In genomic region chr3:46449755-46450552, GRCh38 we compare ENCODE assay signal across 11 cellular contexts. TPM values are rescaled to one million over a fixed set of nuclear protein-coding genes. Genes with fewer than 3 reads are reported as not detected.
DNase-seq lines count a peak whose midpoint lies in the region; ATAC-seq and TF ChIP-seq lines count a peak whose summit lies in the region.
"Had no signal": no experiment of that assay in that cellular context is flagged by ENCODE, and none has a peak within 500 bp of the region (broad histone marks: within the 10 kb centered on the region; RNA-seq: fewer than 3 reads in every experiment).

No MANE protein-coding gene starts in this region.

- H3K9me3 Mint-ChIP-seq in Caco-2 (ENCODE audit: unreplicated experiment), result no peaks in the 10 kb centered on the region

- H3K36me3 Mint-ChIP-seq in Caco-2 (ENCODE audit: insufficient read depth, unreplicated experiment), result no peaks in the 10 kb centered on the region

- intact Hi-C loops in Caco-2 (cut with micrococcal nuclease; ENCODE audit: unreplicated experiment), result no loop called here

- H3K4me1 ChIP-seq in Caco-2, result no peaks in the 10 kb centered on the region

- in situ Hi-C loops in T47D (cut with HindIII; ENCODE audit: low pct_unique_long_range_greater_than_20kb, low sequenced_read_pairs), result no loop called here

- H3K4me3 ChIP-seq in Caco-2 (ENCODE audit: low read depth, low read length), result no peak overlapping the region

- H3K9me3 ChIP-seq in Caco-2, result peaks cover 3% of the 10 kb centered on the region; the same call in 1 of the 2 replicates

- ATAC-seq in esophagus mucosa (no peak), GM19397 (IDR thresholded peaks at IDR 0.05; ENCODE audit: unreplicated experiment) (no peak)

- H3K27ac Mint-ChIP-seq in Caco-2 (ENCODE audit: unreplicated experiment), result no peak overlapping the region

- POLR2A ChIA-PET in Caco-2 (lab: Charles Lee), result no interaction called here

- no peaks in the 10 kb centered on the region for H3K36me3 ChIP-seq in Caco-2 (ENCODE audit: control insufficient read depth, insufficient read depth, low read length)

- BruUV-seq in Caco-2 (replicated peaks; lab: Mats Ljungman, UMichigan), result no TSS peak

- CTCF ChIA-PET in Caco-2 (lab: Charles Lee), result interaction anchor here (1.2 to 1.9 kb wide), 3 partner anchors 12 to 108 kb away, joined by 3 to 7 read pairs (median 3); no protein-coding TSS in a partner anchor

- peak; percentile 35 to 38 for TF ChIP-seq CTCF in Caco-2 (IDR thresholded peaks at IDR 0.05; ENCODE audit: insufficient read depth in 1 of 2, low read depth in 1 of 2, low read length in 1 of 2, severe bottlenecking in 1 of 2, unreplicated experiment in 1 of 2)

- H3K27me3 ChIP-seq in Caco-2 (replicated peaks; ENCODE audit: control insufficient read depth, insufficient read depth, low read length), result no peaks in the 10 kb centered on the region

- no peaks in the 10 kb centered on the region for H3K27me3 Mint-ChIP-seq in Caco-2 (ENCODE audit: insufficient read depth, unreplicated experiment)

- H3K4me1 Mint-ChIP-seq in Caco-2 (ENCODE audit: low read depth, unreplicated experiment), result no peaks in the 10 kb centered on the region

- H3K4me3 Mint-ChIP-seq in Caco-2 (ENCODE audit: unreplicated experiment), result no peak overlapping the region

- peak in 1 of 2 experiments; percentile 19 for DNase-seq in Caco-2
- DNase-seq in HuH-7 (ENCODE audit: low spot score), result peak; percentile 62
- peak; percentile 22 to 30 for DNase-seq in T47D (ENCODE audit: low read depth in 1 of 2, low spot score in 1 of 2)
- DNase-seq in myocyte (ENCODE audit: low read depth), result peak; percentile 32
- no peak for DNase-seq in D341Med (ENCODE audit: low spot score)
- no peak for DNase-seq in NCI-H2171 treated with DMSO at 0.1 percent for 48 hours (lab: John Stamatoyannopoulos, UW)
- DNase-seq: activated CD4-positive, CD25-positive, alpha-beta regulatory T cell treated with anti-CD3 and anti-CD28 coated beads, Interleukin-2, amount 50 U/mL, for 72 hours had no signal

RNA-seq across cellular contexts. Expression of gene LTF, which starts 14.8 kb away (rescaled TPM):
- total RNA-seq in Caco-2 (2022) (not detected in 2 replicates), myocyte (2.2 and 5.6 TPM in 2 replicates), esophagus mucosa (108 TPM)
- 0.21 TPM for polyA plus RNA-seq in myocyte (2012)

RNA-seq across cellular contexts. Expression of gene CCRL2, which starts 42.9 kb away (rescaled TPM):
- total RNA-seq in Caco-2 (2022) (0.44 and 1.0 TPM in 2 replicates), myocyte (0.78 and 2.1 TPM in 2 replicates), esophagus mucosa (0.24 TPM)
- polyA plus RNA-seq in myocyte (2012), result 0.87 TPM
- total RNA-seq: renal cortical epithelial cell had no signal

RNA-seq across cellular contexts. Expression of gene RTP3, which starts 47.8 kb away (rescaled TPM):
- not detected in 2 replicates for total RNA-seq in Caco-2 (2022)
- total RNA-seq in myocyte, result not detected in 2 replicates
- not detected for polyA plus RNA-seq in myocyte (2012)
- total RNA-seq in esophagus mucosa, result not detected
- total RNA-seq: renal cortical epithelial cell, subcutaneous adipose tissue had no signal

Comparison
In these comparisons a context has a peak if more than half of its experiments do, and no peak if none do; other contexts are left out.
1. DNase-seq: peak in HuH-7 (single experiment), T47D (2 of 2) and myocyte (single experiment); none in D341Med (single experiment) and NCI-H2171 treated with DMSO at 0.1 percent for 48 hours (single experiment).
2. RNA of gene LTF, which starts 14.8 kb away (total RNA-seq): 108 TPM in esophagus mucosa (single experiment); 2.2 to 5.6 TPM in myocyte and not detected in Caco-2; every median in the first group is over 10 times any median in the second.